1 cellular context compared by ENCODE assay signal in the genomic region with DNA sequence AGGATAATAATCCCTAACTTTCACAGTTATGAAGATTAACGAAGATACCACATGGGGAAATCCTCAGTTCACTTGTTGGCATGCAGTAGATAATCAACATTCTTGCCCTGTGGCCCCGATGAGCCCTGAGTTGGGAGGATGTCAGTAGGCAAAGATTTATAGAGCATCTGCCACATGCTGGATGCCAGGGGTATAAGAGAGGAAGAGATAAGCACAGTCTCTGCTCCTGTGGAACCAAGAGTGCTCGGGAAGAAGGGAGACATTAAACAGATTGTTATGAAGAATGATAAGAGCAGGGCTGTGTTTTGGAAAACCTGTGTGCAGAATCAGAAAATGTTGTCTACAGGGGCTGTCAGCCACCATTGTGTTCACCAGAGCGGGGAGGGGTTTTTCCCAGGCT.
TF ChIP-seq lines count a peak whose summit lies in the region.

No MANE protein-coding gene starts in this region.

TF ChIP-seq in IMR-90, 13 proteins besides CTCF, POLR2A, EP300 and RAD21:
- TF ChIP-seq CEBPB (IDR thresholded peaks at IDR 0.05; ENCODE audit: low read depth, low read length) (no peak), USF2 (IDR thresholded peaks at IDR 0.05; ENCODE audit: low read depth, low read length) (no peak), RCOR1 (IDR thresholded peaks at IDR 0.05; ENCODE audit: insufficient replicate concordance, low read length) (no peak), MAZ (IDR thresholded peaks at IDR 0.05; ENCODE audit: borderline replicate concordance, low read depth, low read length) (no peak), MXI1 (IDR thresholded peaks at IDR 0.05; ENCODE audit: borderline replicate concordance, low read depth, low read length) (no peak), MAFK (IDR thresholded peaks at IDR 0.05; ENCODE audit: low read depth, low read length) (no peak), CHD1 (IDR thresholded peaks at IDR 0.05; ENCODE audit: low read depth, low read length) (no peak)
